ENCODE assay signal across 8 cellular contexts in the genomic region with DNA sequence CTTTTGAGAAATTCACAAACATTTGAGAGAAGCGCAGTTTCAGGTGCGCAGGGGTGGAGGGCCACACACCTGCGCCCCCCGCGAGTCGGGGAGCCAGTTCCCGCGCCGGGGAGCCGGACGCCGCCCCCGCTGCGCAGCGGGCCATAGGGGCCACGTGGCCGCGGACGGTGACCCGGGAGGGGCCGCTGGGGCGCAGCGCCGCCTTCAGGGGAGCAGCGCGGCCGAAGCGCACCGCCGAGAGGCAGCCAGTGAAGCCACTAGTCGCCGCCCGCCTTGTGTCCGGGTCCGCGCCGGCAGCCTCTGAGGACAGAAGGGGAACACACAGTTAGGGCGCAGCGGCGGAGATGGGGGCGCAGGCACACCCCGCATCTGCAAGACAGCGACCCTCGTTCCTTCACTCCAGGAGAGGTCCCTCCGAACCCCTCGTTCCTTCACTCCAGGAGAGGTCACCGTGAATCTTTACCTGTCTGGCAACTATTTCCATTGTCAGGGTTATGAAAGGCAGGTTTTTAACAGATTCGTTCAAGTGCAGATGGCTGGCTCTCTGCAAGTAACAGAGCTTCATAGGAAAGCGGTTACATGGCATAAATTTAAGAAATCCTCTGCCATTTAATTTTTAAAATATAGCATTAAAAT.
DNase-seq lines count a peak whose midpoint lies in the region; ATAC-seq, FAIRE-seq and TF ChIP-seq lines count a peak whose summit lies in the region.
"Not testable (repeated sequence)": the region's sequence is repeated elsewhere in the genome, so short reads cannot be mapped to it uniquely, and the experiment has no call there.

No MANE protein-coding gene starts in this region.

- in situ Hi-C loops in ACHN (cut with HindIII; ENCODE audit: low pct_ligation_motif_present, low pct_unique_long_range_greater_than_20kb, low sequenced_read_pairs); astrocyte of the spinal cord (cut with HindIII; ENCODE audit: low sequenced_read_pairs): not testable (repeated sequence)

- not testable (repeated sequence) for H3K27ac ChIP-seq in iPS-20b (ENCODE audit: low read length); small intestine (ENCODE audit: low read depth in 1 of 2, low read length in 1 of 2)

- DNase-seq in ACHN (peak; percentile 41), MG63 (peak; percentile 12), mucosa of gallbladder (ENCODE audit: low spot score) (peak; percentile 55), small intestine (peak; percentile 39)
- not testable (repeated sequence) for DNase-seq in astrocyte of the spinal cord (ENCODE audit: low read depth, low spot score)

- H3K27me3 ChIP-seq in MG63; iPS-20b (ENCODE audit: insufficient read depth, low read length); small intestine (ENCODE audit: control insufficient read depth in 2 of 2, insufficient read depth in 2 of 2, low read length in 2 of 2): not testable (repeated sequence)

- H3K36me3 ChIP-seq in MG63; iPS-20b (ENCODE audit: insufficient read depth, low read depth, low read length); small intestine (ENCODE audit: control insufficient read depth in 2 of 2, insufficient read depth in 2 of 2, low read length in 2 of 2): not testable (repeated sequence)

- WGBS in small intestine, 3 donors, result 7 to 9% (median 8%) methylated on average over 35 to 49 of the region's 49 CpGs

- not testable (repeated sequence) for H3K4me3 ChIP-seq in MG63; small intestine (ENCODE audit: low read depth in 1 of 2, low read length in 2 of 2)
- H3K4me3 ChIP-seq in astrocyte of the spinal cord (ENCODE audit: low read depth, low read length), result peak overlapping the region; percentile 16
- H3K4me3 ChIP-seq in iPS-20b (ENCODE audit: low read length), result peak overlapping the region; percentile 59; the same call in 1 of the 2 replicates

- 0 out of 2 replicates have a peak overlapping the region, but pooled peaks have one; percentile 32 for H3K9ac ChIP-seq in iPS-20b (ENCODE audit: low read depth, low read length)

- not testable (repeated sequence) for H3K4me1 ChIP-seq in iPS-20b (ENCODE audit: insufficient read depth, low read length); small intestine (ENCODE audit: control insufficient read depth in 2 of 2, insufficient read depth in 1 of 2, low read depth in 1 of 2, low read length in 1 of 2)

- peak; percentile 75 for ATAC-seq in GM21447 (IDR thresholded peaks at IDR 0.05; ENCODE audit: unreplicated experiment)
- peak; percentile 66 for ATAC-seq in esophagus mucosa

- peak; percentile 28 for TF ChIP-seq CTCF in astrocyte of the spinal cord (IDR thresholded peaks at IDR 0.05; ENCODE audit: low read depth, low read length)

- not testable (repeated sequence) for H3K9me3 ChIP-seq in MG63; iPS-20b (ENCODE audit: insufficient read depth, low read depth, low read length); small intestine (ENCODE audit: control insufficient read depth, low read depth)

- FAIRE-seq in small intestine (lab: Jason Lieb, UNC), result not testable (repeated sequence)
